In genomic region chr10:113071446-113071845, GRCh38 we compare ENCODE assay signal across 11 cellular contexts.
A peak's percentile ranks its signal among the peaks of the same experiment; 100 is the strongest.
DNase-seq lines count a peak whose midpoint lies in the region; ATAC-seq, FAIRE-seq and TF ChIP-seq lines count a peak whose summit lies in the region.
"Had no signal": no experiment of that assay in that cellular context is flagged by ENCODE, and none has a peak within 500 bp of the region (broad histone marks: within the 10 kb centered on the region; RNA-seq: fewer than 3 reads in every experiment).

No MANE protein-coding gene starts in this region.

- H3K4me3 ChIP-seq in RWPE2 (ENCODE audit: severe bottlenecking), result no peak overlapping the region
- no peak overlapping the region for H3K4me3 ChIP-seq in muscle layer of duodenum (ENCODE audit: low read depth in 1 of 2, low read length in 2 of 2)

- H3K4me1 ChIP-seq in RWPE2 (ENCODE audit: insufficient read depth, poor library complexity, severe bottlenecking) (peaks cover 64% of the 10 kb centered on the region), muscle layer of duodenum (ENCODE audit: control insufficient read depth in 1 of 2, insufficient read depth in 2 of 2, low read length in 2 of 2) (peaks cover 6 to 13% of the 10 kb centered on the region in 2 donors)

- no peaks in the 10 kb centered on the region for H3K27me3 ChIP-seq in RWPE2 (ENCODE audit: insufficient read depth, poor library complexity, severe bottlenecking)
- H3K27me3 ChIP-seq in muscle layer of duodenum (ENCODE audit: low read depth, low read length), result no peaks in the 10 kb centered on the region

- TF ChIP-seq CTCF in RWPE2 (IDR thresholded peaks at IDR 0.05; ENCODE audit: poor library complexity, severe bottlenecking), result no peak

- H3K27ac ChIP-seq in RWPE2 (ENCODE audit: poor library complexity, severe bottlenecking) (peak overlapping the region; percentile 86), muscle layer of duodenum (ENCODE audit: low read length) (peak overlapping the region; percentile 27)

- ATAC-seq in RWPE2 (ENCODE audit: low read depth) (no peak), Right ventricle myocardium superior (ENCODE audit: poor library complexity) (peak; percentile 89), GM21723 (IDR thresholded peaks at IDR 0.05; ENCODE audit: unreplicated experiment) (no peak)
- ATAC-seq: activated CD4-positive, alpha-beta T cell treated with anti-CD3 and anti-CD28 coated beads for 36 hours had no signal

- intact Hi-C loops in Right ventricle myocardium superior (cut with DNase I), result no loop called here

- H3K36me3 ChIP-seq in RWPE2 (ENCODE audit: low read depth) (no peaks in the 10 kb centered on the region), muscle layer of duodenum (ENCODE audit: control insufficient read depth in 1 of 2, insufficient read depth in 2 of 2, low read length in 2 of 2) (no peaks in the 10 kb centered on the region)

- H3K9me3 ChIP-seq in RWPE2 (ENCODE audit: severe bottlenecking) (no peaks in the 10 kb centered on the region), muscle layer of duodenum (ENCODE audit: control insufficient read depth in 1 of 2, low read length in 2 of 2) (no peaks in the 10 kb centered on the region)

- FAIRE-seq in urothelium cell line (lab: Jason Lieb, UNC), result no peak

- DNase-seq in A172 (ENCODE audit: low spot score) (peak; percentile 86), RWPE2 (ENCODE audit: low spot score) (no peak), Right ventricle myocardium superior (peak; percentile 84), RKO (ENCODE audit: low spot score) (no peak), urothelium cell line (ENCODE audit: low spot score) (no peak)
- no peak for DNase-seq in activated CD4-positive, alpha-beta T cell treated with anti-CD3 and anti-CD28 coated beads for 48 hours
- DNase-seq: activated CD4-positive, alpha-beta T cell treated with anti-CD3 and anti-CD28 coated beads for 36 hours; HFFc6; naive B cell had no signal

Comparison
In these comparisons a context has a peak if more than half of its experiments do, and no peak if none do; other contexts are left out.
1. DNase-seq: peak in A172 (single experiment) and Right ventricle myocardium superior (single experiment); none in RWPE2 (single experiment), activated CD4-positive, alpha-beta T cell treated with anti-CD3 and anti-CD28 coated beads for 48 hours (single experiment), RKO (single experiment) and urothelium cell line (single experiment).